8 cellular contexts compared by ENCODE assay signal in the genomic region with DNA sequence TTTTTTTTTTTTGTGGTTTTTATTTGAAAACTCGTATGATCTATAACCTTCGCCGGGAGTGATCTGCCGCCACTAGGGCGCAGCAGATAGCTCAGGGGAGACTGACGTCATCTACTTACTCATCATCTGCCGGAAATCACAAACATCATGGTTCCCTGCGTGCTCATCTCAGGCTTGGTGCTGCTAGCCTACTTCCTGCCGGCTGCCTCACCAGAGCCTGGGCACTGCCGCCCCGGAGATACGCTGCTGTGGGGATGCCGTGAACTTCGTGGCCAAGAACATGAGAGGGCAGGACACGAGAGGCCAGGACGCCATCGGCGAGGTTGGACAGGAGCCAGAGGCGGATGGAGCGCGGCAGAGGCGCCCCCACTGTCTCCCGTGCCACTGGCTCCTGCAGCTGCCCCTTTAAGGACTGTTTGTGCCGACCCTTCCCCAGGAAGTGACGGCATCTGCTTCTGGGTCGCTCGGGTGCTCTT.
DNase-seq lines count a peak whose midpoint lies in the region; ATAC-seq and TF ChIP-seq lines count a peak whose summit lies in the region.

No MANE protein-coding gene starts in this region.

- H3K9me3 ChIP-seq in upper lobe of right lung (no peaks in the 10 kb centered on the region), adrenal gland (replicated peaks in 1 of 3) (no peaks in the 10 kb centered on the region)

- H3K4me1 ChIP-seq in upper lobe of right lung (no peaks in the 10 kb centered on the region), adrenal gland (replicated peaks in 1 of 2) (no peaks in the 10 kb centered on the region)

- H3K27ac ChIP-seq in upper lobe of right lung (no peak overlapping the region), adrenal gland (no peak overlapping the region)

- H3K36me3 ChIP-seq in upper lobe of right lung (no peaks in the 10 kb centered on the region), adrenal gland (replicated peaks in 1 of 2) (no peaks in the 10 kb centered on the region)

- TF ChIP-seq CTCF in GM10248 (IDR thresholded peaks at IDR 0.05; ENCODE audit: control extremely low read depth, extremely low read depth, low read depth, missing control alignments) = peak; percentile 10
- peak; percentile 2 for TF ChIP-seq CTCF in fibroblast of the aortic adventitia (IDR thresholded peaks at IDR 0.05; ENCODE audit: insufficient read depth, low read length)
- TF ChIP-seq CTCF in upper lobe of right lung (IDR thresholded peaks at IDR 0.05) = peak; percentile 14
- peak in 2 of 6 experiments; percentile 8 to 10 for TF ChIP-seq CTCF in adrenal gland (IDR thresholded peaks at IDR 0.05)

- TF ChIP-seq POLR2A in adrenal gland (IDR thresholded peaks at IDR 0.05) = no peak

- POLR2A ChIA-PET in GM10248 (lab: Yijun Ruan, JAX) = no interaction called here

- CTCF ChIA-PET in GM10248 (lab: Yijun Ruan, JAX) = no interaction called here

- DNase-seq in GM10248 (ENCODE audit: extremely low spot score) = no peak
- DNase-seq in UCSD-AML1 (lab: John Stamatoyannopoulos, UW; ENCODE audit: unreplicated experiment) = peak; percentile 6
- DNase-seq in fibroblast of the aortic adventitia (ENCODE audit: low read depth) = no peak
- no peak for DNase-seq in upper lobe of right lung
- DNase-seq in adrenal gland = no peak
- DNase-seq in C1 segment of cervical spinal cord (lab: John Stamatoyannopoulos, UW) = no peak

- ATAC-seq in HG03175 (IDR thresholded peaks at IDR 0.05; ENCODE audit: unreplicated experiment) = peak; percentile 45
- ATAC-seq in upper lobe of right lung = no peak
- no peak for ATAC-seq in GM21367 (IDR thresholded peaks at IDR 0.05; ENCODE audit: unreplicated experiment)

- H3K4me3 ChIP-seq in fibroblast of the aortic adventitia (ENCODE audit: low read depth, low read length) = no peak overlapping the region
- no peak overlapping the region for H3K4me3 ChIP-seq in upper lobe of right lung
- H3K4me3 ChIP-seq in adrenal gland = no peak overlapping the region

- no peaks in the 10 kb centered on the region for H3K27me3 ChIP-seq in upper lobe of right lung
- no peaks in the 10 kb centered on the region for H3K27me3 ChIP-seq in adrenal gland

- intact Hi-C loops in upper lobe of right lung (cut with DNase I) = no loop called here
- intact Hi-C loops in adrenal gland (cut with DNase I) = no loop called here

- 78 to 85% (median 81%) methylated on average over 26 to 27 of the region's 27 CpGs for WGBS in adrenal gland, 4 donors
